In genomic region chr15:22813844-22814243, GRCh38 we compare ENCODE assay signal across 16 cellular contexts. TPM values are rescaled to one million over a fixed set of nuclear protein-coding genes. Genes with fewer than 3 reads are reported as not detected.
DNase-seq lines count a peak whose midpoint lies in the region; ATAC-seq lines count a peak whose summit lies in the region.
"Had no signal": no experiment of that assay in that cellular context is flagged by ENCODE, and none has a peak within 500 bp of the region (broad histone marks: within the 10 kb centered on the region; RNA-seq: fewer than 3 reads in every experiment).

No MANE protein-coding gene starts in this region.

- no peaks in the 10 kb centered on the region for H3K27me3 Mint-ChIP-seq in activated T-cell treated with anti-CD3 and anti-CD28 coated beads, Interleukin-2, amount 50 U/mL, for 24 hours
- no peaks in the 10 kb centered on the region for H3K27me3 Mint-ChIP-seq in stimulated activated memory B cell treated with anti-CD40 and anti-IgM and Interleukin-4, amounts not matched to agents 10 μg/mL and 1 μg/mL and 100 μg/mL, for 72 hours
- H3K27me3 Mint-ChIP-seq: B cell; CD4-positive, alpha-beta T cell had no signal

- no peaks in the 10 kb centered on the region for H3K9me3 Mint-ChIP-seq in activated T-cell treated with anti-CD3 and anti-CD28 coated beads, Interleukin-2, amount 50 U/mL, for 24 hours
- no peaks in the 10 kb centered on the region for H3K9me3 Mint-ChIP-seq in stimulated activated memory B cell treated with anti-CD40 and anti-IgM and Interleukin-4, amounts not matched to agents 10 μg/mL and 1 μg/mL and 100 μg/mL, for 72 hours
- H3K9me3 Mint-ChIP-seq: CD4-positive, alpha-beta T cell; CD8-positive, alpha-beta T cell had no signal

- peaks cover 14% of the 10 kb centered on the region for H3K4me1 Mint-ChIP-seq in activated T-cell treated with anti-CD3 and anti-CD28 coated beads, Interleukin-2, amount 50 U/mL, for 24 hours (ENCODE audit: low read depth)
- H3K4me1 Mint-ChIP-seq in stimulated activated memory B cell treated with anti-CD40 and anti-IgM and Interleukin-4, amounts not matched to agents 10 μg/mL and 1 μg/mL and 100 μg/mL, for 72 hours: peaks cover 20% of the 10 kb centered on the region

- peak overlapping the region; percentile 35 for H3K27ac Mint-ChIP-seq in activated T-cell treated with anti-CD3 and anti-CD28 coated beads, Interleukin-2, amount 50 U/mL, for 24 hours
- no peak overlapping the region for H3K27ac Mint-ChIP-seq in stimulated activated memory B cell treated with anti-CD40 and anti-IgM and Interleukin-4, amounts not matched to agents 10 μg/mL and 1 μg/mL and 100 μg/mL, for 72 hours
- H3K27ac Mint-ChIP-seq: B cell; CD4-positive, alpha-beta T cell; CD8-positive, alpha-beta T cell had no signal

- peaks cover 66% of the 10 kb centered on the region for H3K36me3 Mint-ChIP-seq in activated T-cell treated with anti-CD3 and anti-CD28 coated beads, Interleukin-2, amount 50 U/mL, for 24 hours (ENCODE audit: low read depth)
- H3K36me3 Mint-ChIP-seq in stimulated activated memory B cell treated with anti-CD40 and anti-IgM and Interleukin-4, amounts not matched to agents 10 μg/mL and 1 μg/mL and 100 μg/mL, for 72 hours: peaks cover 37% of the 10 kb centered on the region

- H3K4me3 Mint-ChIP-seq in activated T-cell treated with anti-CD3 and anti-CD28 coated beads, Interleukin-2, amount 50 U/mL, for 24 hours: no peak overlapping the region
- no peak overlapping the region for H3K4me3 Mint-ChIP-seq in stimulated activated memory B cell treated with anti-CD40 and anti-IgM and Interleukin-4, amounts not matched to agents 10 μg/mL and 1 μg/mL and 100 μg/mL, for 72 hours
- H3K4me3 Mint-ChIP-seq: B cell; CD4-positive, alpha-beta T cell; CD8-positive, alpha-beta T cell had no signal

- no peak for DNase-seq in activated T-cell treated with anti-CD3 and anti-CD28 coated beads, Interleukin-2, amount 50 U/mL, for 24 hours
- DNase-seq in activated T-cell treated with anti-CD3 and anti-CD28 coated beads, Interleukin-2, amount 50 U/mL, for 1 hour: no peak
- DNase-seq in left kidney (ENCODE audit: low read depth, low spot score) (peak; percentile 21), NCI-H128 (lab: John Stamatoyannopoulos, UW; ENCODE audit: unreplicated experiment) (no peak), NCI-H510A (lab: John Stamatoyannopoulos, UW) (no peak), cerebellum (ENCODE audit: low spot score) (no peak)
- DNase-seq: AML-193; Caco-2; Calu3; CD4-positive, alpha-beta T cell; CD8-positive, alpha-beta T cell; DMS79 treated with DMSO at 0.1 percent for 48 hours; GF-D8 had no signal

- ATAC-seq in stimulated activated memory B cell treated with anti-CD40 and anti-IgM and Interleukin-4, amounts not matched to agents 10 μg/mL and 1 μg/mL and 100 μg/mL, for 72 hours: peak; percentile 59
- ATAC-seq: A549; CD8-positive, alpha-beta T cell had no signal

RNA-seq across cellular contexts. Expression of gene NIPA2, which starts 24.6 kb away (rescaled TPM):
- total RNA-seq in cerebellum: 45.6 TPM

RNA-seq across cellular contexts. Expression of gene NIPA1, which starts 27.4 kb away (rescaled TPM):
- total RNA-seq in cerebellum: 23.6 TPM
